ENCODE assay signal across 8 cellular contexts in genomic region chr15:45187578-45187893, GRCh38. TPM values are rescaled to one million over a fixed set of nuclear protein-coding genes. Genes with fewer than 3 reads are reported as not detected.
DNase-seq lines count a peak whose midpoint lies in the region; ATAC-seq and TF ChIP-seq lines count a peak whose summit lies in the region.

No MANE protein-coding gene starts in this region.

- no peak overlapping the region for H3K27ac Mint-ChIP-seq in H9

- H3K56ac ChIP-seq in H9 (ENCODE audit: insufficient read length, low read depth, low read length): no peak overlapping the region

- no peaks in the 10 kb centered on the region for H4K20me1 ChIP-seq in H9 (ENCODE audit: control insufficient read depth, insufficient read depth, insufficient read length)

- H4K91ac ChIP-seq in H9 (ENCODE audit: insufficient read length, low read depth, low read length): no peak overlapping the region

- peak overlapping the region in 3 of 5 donors; percentile 11 to 55 (median 53) for H3K4me3 ChIP-seq in subcutaneous abdominal adipose tissue (ENCODE audit: low read depth in 1 of 5, low read length in 5 of 5)

- no peak overlapping the region for H3T11ph ChIP-seq in H9 (ENCODE audit: low read length)

- no peak overlapping the region for H2BK5ac ChIP-seq in H9 (ENCODE audit: insufficient read length, low read length)

- peaks cover 38% of the 10 kb centered on the region for H3K27me3 Mint-ChIP-seq in H9 (ENCODE audit: low read depth)

- no peak overlapping the region for H2AK5ac ChIP-seq in H9 (ENCODE audit: insufficient read length, low read length)

- H3K9me3 ChIP-seq in H9 (ENCODE audit: control insufficient read depth, low read depth, low read length) (no peaks in the 10 kb centered on the region), subcutaneous abdominal adipose tissue (ENCODE audit: control insufficient read depth in 5 of 5, low read length in 5 of 5) (no peaks in the 10 kb centered on the region)

- H4K5ac ChIP-seq in H9 (ENCODE audit: insufficient read length, low read depth, low read length): no peak overlapping the region

- H3K36me3 ChIP-seq in subcutaneous abdominal adipose tissue (ENCODE audit: control insufficient read depth in 5 of 5, insufficient read depth in 5 of 5, low read length in 5 of 5): no peaks in the 10 kb centered on the region

- TF ChIP-seq CTCF in H9 (conservative IDR thresholded peaks at IDR 0.05): no peak

- no peak overlapping the region for H3K9ac ChIP-seq in H9 (ENCODE audit: extremely low read depth, insufficient read length, low read length)
- no peak overlapping the region for H3K9ac ChIP-seq in subcutaneous abdominal adipose tissue (ENCODE audit: low read length in 5 of 5)

- H3K9me3 Mint-ChIP-seq in H9: no peaks in the 10 kb centered on the region; a peak in 2 of 5 replicates

- no peak overlapping the region for H2BK120ac ChIP-seq in H9 (ENCODE audit: low read depth, low read length, poor library complexity, severe bottlenecking)

- H3K23me2 ChIP-seq in H9 (ENCODE audit: insufficient read length, low read depth, low read length, poor library complexity, severe bottlenecking): peaks cover 5% of the 10 kb centered on the region

- H3K18ac ChIP-seq in H9 (ENCODE audit: insufficient read length, low read depth, low read length): no peak overlapping the region

- H3K27ac ChIP-seq in H9 (ENCODE audit: insufficient read length, low read depth, low read length) (no peak overlapping the region), angular gyrus (ENCODE audit: low read depth, low read length) (peak overlapping the region; percentile 46), layer of hippocampus (ENCODE audit: low read depth, low read length) (peak overlapping the region; percentile 35), subcutaneous abdominal adipose tissue (ENCODE audit: low read depth, low read length) (no peak overlapping the region)

- ATAC-seq in HG03378 (IDR thresholded peaks at IDR 0.05; ENCODE audit: unreplicated experiment): no peak

- no peak overlapping the region for H2AFZ ChIP-seq in H9 (ENCODE audit: low read length)

- H3K27me3 ChIP-seq in H9 (ENCODE audit: insufficient read depth, low read length) (peaks cover 6% of the 10 kb centered on the region; the same call in 1 of the 2 replicates), layer of hippocampus (ENCODE audit: control insufficient read depth, insufficient read depth, low read length) (no peaks in the 10 kb centered on the region), subcutaneous abdominal adipose tissue (ENCODE audit: control insufficient read depth in 5 of 5, insufficient read depth in 4 of 5, low read length in 5 of 5) (peaks cover 0 to 9% (median 0%) of the 10 kb centered on the region in 5 donors)

- no peak overlapping the region for H3K14ac ChIP-seq in H9 (ENCODE audit: insufficient read depth, low read length)

- no peak overlapping the region for H3K23ac ChIP-seq in H9 (ENCODE audit: insufficient read length, low read depth, low read length)

- H3K79me1 ChIP-seq in H9 (ENCODE audit: insufficient read depth, low read depth, low read length, poor library complexity, severe bottlenecking): peaks cover 13% of the 10 kb centered on the region

- peaks cover 16% of the 10 kb centered on the region for H3K4me1 ChIP-seq in H9 (ENCODE audit: insufficient read depth, low read length)
- H3K4me1 ChIP-seq in subcutaneous abdominal adipose tissue (ENCODE audit: control insufficient read depth in 5 of 5, insufficient read depth in 5 of 5, low read length in 5 of 5): peaks cover 0 to 23% (median 18%) of the 10 kb centered on the region in 5 donors

- no peak overlapping the region for H3K4ac ChIP-seq in H9 (ENCODE audit: low read depth, low read length)

- H3K4me3 Mint-ChIP-seq in H9: peak overlapping the region; percentile 87 to 97; a peak in 3 of 5 replicates

- DNase-seq in H9 (no peak), SK-N-DZ (ENCODE audit: low spot score) (no peak), hepatic stellate cell (ENCODE audit: low spot score) (no peak), NCI-H1436 (lab: John Stamatoyannopoulos, UW) (no peak)

- peaks cover 42 to 43% of the 10 kb centered on the region in 2 experiments for H3K4me1 Mint-ChIP-seq in H9

- peaks cover 3% of the 10 kb centered on the region; the same call in 1 of the 2 replicates for H3K79me2 ChIP-seq in H9 (ENCODE audit: insufficient read depth, low read length)

- H4K8ac ChIP-seq in H9 (replicated peaks; ENCODE audit: insufficient read length, low read depth, low read length): no peak overlapping the region

- no CpG with 5 or more reads among the region's 43 CpGs for WGBS in H9 (ENCODE audit: extremely low coverage, insufficient read length, low lambda C conversion rate)

- H2BK15ac ChIP-seq in H9 (ENCODE audit: low read depth, low read length): no peak overlapping the region

- H3K36me3 Mint-ChIP-seq in H9 (ENCODE audit: insufficient read depth in 1 of 3, low read depth in 3 of 3): peaks cover 0 to 6% (median 5%) of the 10 kb centered on the region in 3 experiments; a peak in 2 of 7 replicates

- H2BK12ac ChIP-seq in H9 (ENCODE audit: insufficient read length, low read depth, low read length): no peak overlapping the region

- peak overlapping the region; percentile 56 for H3K4me2 ChIP-seq in H9 (ENCODE audit: insufficient read depth, insufficient read length, low read length)

- no peak overlapping the region for H2BK20ac ChIP-seq in H9 (ENCODE audit: low read depth, low read length, poor library complexity, severe bottlenecking)

RNA-seq across cellular contexts. Expression of gene SHF, which starts 0.2 kb away (rescaled TPM):
- 21.7 and 22.3 TPM in 2 replicates for total RNA-seq in H9 (2021)
- 41.2 and 47.5 TPM in 2 replicates for polyA plus RNA-seq in SK-N-DZ (2014; cell fraction: cytosol; rRNA removed)
- polyA plus RNA-seq in SK-N-DZ (2014; cell fraction: nucleus; rRNA removed): 27.6 and 31.7 TPM in 2 replicates

RNA-seq across cellular contexts. Expression of gene DUOX1, which starts 57.7 kb away (rescaled TPM):
- total RNA-seq in H9 (2021): 2.3 and 2.6 TPM in 2 replicates
- polyA plus RNA-seq in SK-N-DZ (2014; cell fraction: cytosol; rRNA removed): 0.10 TPM in 1 of 2 replicates, not detected in the other
- 0.09 and 0.30 TPM in 2 replicates for polyA plus RNA-seq in SK-N-DZ (2014; cell fraction: nucleus; rRNA removed)

RNA-seq across cellular contexts. Expression of gene DUOXA1, which starts 57.9 kb away (rescaled TPM):
- total RNA-seq in H9 (2021): 1.2 and 1.3 TPM in 2 replicates
- polyA plus RNA-seq in SK-N-DZ (2014; cell fraction: cytosol; rRNA removed): not detected in 2 replicates
- not detected in 2 replicates for polyA plus RNA-seq in SK-N-DZ (2014; cell fraction: nucleus; rRNA removed)

Comparison
In these comparisons a context has a peak if more than half of its experiments do, and no peak if none do; other contexts are left out.
1. H3K27ac ChIP-seq: peak in angular gyrus (single experiment) and layer of hippocampus (single experiment); none in H9 (single experiment) and subcutaneous abdominal adipose tissue (single experiment).